20 cellular contexts compared by ENCODE assay signal in genomic region chr2:79638410-79638809, GRCh38.
A peak's percentile ranks its signal among the peaks of the same experiment; 100 is the strongest.
DNase-seq lines count a peak whose midpoint lies in the region; ATAC-seq and TF ChIP-seq lines count a peak whose summit lies in the region.
"Had no signal": no experiment of that assay in that cellular context is flagged by ENCODE, and none has a peak within 500 bp of the region (broad histone marks: within the 10 kb centered on the region; RNA-seq: fewer than 3 reads in every experiment).

No MANE protein-coding gene starts in this region.

- DNase-seq in NCI-H345 (lab: John Stamatoyannopoulos, UW) = peak; percentile 13
- no peak for DNase-seq in NCI-H345 treated with DMSO at 0.1 percent for 48 hours (lab: John Stamatoyannopoulos, UW; ENCODE audit: unreplicated experiment)
- DNase-seq in NCI-H526 (lab: John Stamatoyannopoulos, UW) = peak; percentile 91 to 94
- no peak for DNase-seq in retina
- DNase-seq in NCI-H2171 treated with DMSO at 0.1 percent for 48 hours (lab: John Stamatoyannopoulos, UW) = no peak
- no peak for DNase-seq in SIG-M5 treated with dmso at 0.1 percent for 504 hours (lab: John Stamatoyannopoulos, UW; ENCODE audit: unreplicated experiment)
- DNase-seq: ACHN; activated CD4-positive, alpha-beta memory T cell treated with anti-CD3 and anti-CD28 coated beads for 36 hours; activated CD4-positive, CD25-positive, alpha-beta regulatory T cell treated with anti-CD3 and anti-CD28 coated beads, Interleukin-2, amount 50 U/mL, for 72 hours; activated CD8-positive, alpha-beta memory T cell treated with anti-CD3 and anti-CD28 coated beads, Interleukin-2, amount 50 U/mL, for 4 hours; effector CD8-positive, alpha-beta T cell; H9; islet precursor cell; mucosa of descending colon; NCI-H1436; NCI-H446; stimulated activated naive CD8-positive, alpha-beta T cell treated with anti-CD3 and anti-CD28 coated beads, Interleukin-15, Interleukin-2, amounts not matched to agents 100 U/mL and 50 U/mL, for 24 hours; T-helper 2 cell had no signal

- no peak for ATAC-seq in SK-N-SH treated with all-trans-retinoic acid at 6 μM for 48 hours
- no peak for ATAC-seq in GM18867 (IDR thresholded peaks at IDR 0.05; ENCODE audit: unreplicated experiment)
- ATAC-seq: mucosa of descending colon; stimulated activated naive CD8-positive, alpha-beta T cell treated with anti-CD3 and anti-CD28 coated beads, Interleukin-15, Interleukin-2, amounts not matched to agents 100 U/mL and 50 U/mL, for 24 hours had no signal

TF ChIP-seq in SK-N-SH treated with all-trans-retinoic acid at 6 μM for 48 hours, 23 proteins besides CTCF, POLR2A, EP300 and RAD21:
- peak; percentile 59; the same call in 1 of the 2 replicates for TF ChIP-seq TCF4 (CRISPR knock-in tag; IDR thresholded peaks at IDR 0.05; ENCODE audit: borderline replicate concordance)
- TF ChIP-seq ZNF565 (CRISPR knock-in tag; conservative IDR thresholded peaks at IDR 0.05; ENCODE audit: low read depth) = no peak
- TF ChIP-seq ZFP30 (CRISPR knock-in tag; IDR thresholded peaks at IDR 0.05) = no peak
- no peak for TF ChIP-seq RARB (CRISPR knock-in tag; IDR thresholded peaks at IDR 0.05)
- TF ChIP-seq CSRNP3 (CRISPR knock-in tag; IDR thresholded peaks at IDR 0.05) = no peak

Comparison
In these comparisons a context has a peak if more than half of its experiments do, and no peak if none do; other contexts are left out.
1. DNase-seq: peak in NCI-H345 (single experiment) and NCI-H526 (2 of 2); none in NCI-H345 treated with DMSO at 0.1 percent for 48 hours (single experiment), retina (single experiment), NCI-H2171 treated with DMSO at 0.1 percent for 48 hours (single experiment) and SIG-M5 treated with dmso at 0.1 percent for 504 hours (single experiment).